Comparison of ENCODE assay signal across 7 cellular contexts in the genomic region with DNA sequence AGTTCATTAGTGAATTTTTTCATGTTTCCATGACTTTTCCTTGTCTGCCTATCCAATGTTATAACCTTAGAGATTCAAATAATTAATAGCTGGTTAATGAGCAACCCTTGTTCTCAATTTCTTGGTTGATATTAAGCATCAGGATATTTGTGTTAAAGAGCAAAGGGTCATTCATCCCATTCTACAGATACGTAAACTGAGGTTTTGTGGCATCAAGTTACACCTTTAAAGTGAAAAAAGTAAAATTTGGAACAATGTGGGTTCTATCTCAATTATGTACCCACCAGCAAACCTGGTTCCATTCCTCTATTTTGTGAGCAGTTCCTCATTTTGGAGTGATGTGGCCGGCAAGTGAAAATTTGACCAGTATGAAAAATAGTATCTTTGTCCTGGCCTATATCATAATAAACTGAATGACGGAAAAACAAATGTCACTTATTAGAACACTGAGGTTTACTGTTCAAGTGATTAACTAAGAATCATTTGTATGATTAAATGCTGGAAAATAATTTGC.
"Had no signal": no experiment of that assay in that cellular context is flagged by ENCODE, and none has a peak within 500 bp of the region (broad histone marks: within the 10 kb centered on the region; RNA-seq: fewer than 3 reads in every experiment).

No MANE protein-coding gene starts in this region.

- DNase-seq: H9, HCEC 1CT, KG1 had no signal

- FAIRE-seq: H1, H54, HTR-8/SVneo had no signal

- H3K4me3 ChIP-seq: GM23338 had no signal

- H3K4me2 ChIP-seq: GM23338 had no signal

- H2AFZ ChIP-seq: GM23338 had no signal

- ATAC-seq: GM23338 had no signal
